In genomic region chr7:77738382-77738781, GRCh38 we compare ENCODE assay signal across 22 cellular contexts. TPM values are rescaled to one million over a fixed set of nuclear protein-coding genes. Genes with fewer than 3 reads are reported as not detected.
A peak's percentile ranks its signal among the peaks of the same experiment; 100 is the strongest.
DNase-seq lines count a peak whose midpoint lies in the region; ATAC-seq, FAIRE-seq and TF ChIP-seq lines count a peak whose summit lies in the region.
"Had no signal": no experiment of that assay in that cellular context is flagged by ENCODE, and none has a peak within 500 bp of the region (broad histone marks: within the 10 kb centered on the region; RNA-seq: fewer than 3 reads in every experiment).

No MANE protein-coding gene starts in this region.

- H4K91ac ChIP-seq in trophoblast cell (ENCODE audit: low read depth, low read length) = peak overlapping the region; percentile 24

- no peak overlapping the region for H4K8ac ChIP-seq in trophoblast cell (ENCODE audit: low read depth, low read length)

- H3K79me1 ChIP-seq in trophoblast cell (ENCODE audit: low read length) = peaks cover 2% of the 10 kb centered on the region

- no peak for ATAC-seq in HG02970 (IDR thresholded peaks at IDR 0.05; ENCODE audit: low FRiP score, unreplicated experiment)
- ATAC-seq: HCT116 had no signal

- H3K9me3 Mint-ChIP-seq in activated CD4-positive, alpha-beta T cell treated with anti-CD3 and anti-CD28 coated beads, Interleukin-2, amount 10 ng/mL, durations not matched to agents 24 days and 14 days = no peaks in the 10 kb centered on the region
- H3K9me3 Mint-ChIP-seq in HFFc6 = no peaks in the 10 kb centered on the region

- no peak overlapping the region for H2BK120ac ChIP-seq in trophoblast cell (ENCODE audit: insufficient read depth, low read length, poor library complexity)

- H2BK12ac ChIP-seq in trophoblast cell (ENCODE audit: low read length) = no peak overlapping the region

- DNase-seq in activated CD4-positive, alpha-beta T cell treated with anti-CD3 and anti-CD28 coated beads, Interleukin-2, amount 10 ng/mL, durations not matched to agents 24 days and 14 days = peak; percentile 35
- DNase-seq in activated CD4-positive, alpha-beta T cell treated with anti-CD3 and anti-CD28 coated beads for 48 hours = no peak
- DNase-seq in HFFc6 = no peak
- DNase-seq in endothelial cell of umbilical vein (ENCODE audit: low read depth, low spot score) = no peak
- peak in 1 of 2 donors; percentile 52 for DNase-seq in trophoblast cell
- DNase-seq in DMS53 (lab: John Stamatoyannopoulos, UW) = no peak
- no peak for DNase-seq in SW 1271 (lab: John Stamatoyannopoulos, UW)
- DNase-seq: DMS 273 treated with DMSO at 0.1 percent for 48 hours, DND-41, MM.1S, NCI-H1048, NCI-H1417 treated with DMSO at 0.1 percent for 48 hours, NCI-H187, NCI-H446, NCI-H526, RPMI8226, SHP77 had no signal

- H3K4me2 ChIP-seq in endothelial cell of umbilical vein (ENCODE audit: insufficient read depth, low read length) = no peak overlapping the region
- no peak overlapping the region for H3K4me2 ChIP-seq in trophoblast cell (ENCODE audit: low read length)

- no peak for TF ChIP-seq POLR2A in endothelial cell of umbilical vein (IDR thresholded peaks at IDR 0.05; ENCODE audit: low read depth, low read length)

- CTCF ChIA-PET in endothelial cell of umbilical vein (lab: Charles Lee) = no interaction called here

- no peak overlapping the region for H2BK5ac ChIP-seq in trophoblast cell (ENCODE audit: low read depth, low read length, poor library complexity)

- POLR2A ChIA-PET in endothelial cell of umbilical vein (lab: Charles Lee) = no interaction called here

- no peak overlapping the region for H2AK5ac ChIP-seq in trophoblast cell (ENCODE audit: low read length)

- H2AFZ ChIP-seq in endothelial cell of umbilical vein (ENCODE audit: low read depth, low read length) (no peak overlapping the region), trophoblast cell (ENCODE audit: insufficient read depth, low read length, poor library complexity) (no peak overlapping the region)

- intact Hi-C loops in activated CD4-positive, alpha-beta T cell treated with anti-CD3 and anti-CD28 coated beads, Interleukin-2, amount 10 ng/mL, durations not matched to agents 24 days and 14 days (cut with micrococcal nuclease) = no loop called here
- intact Hi-C loops in endothelial cell of umbilical vein (cut with micrococcal nuclease) = no loop called here

- H3K27ac Mint-ChIP-seq in activated CD4-positive, alpha-beta T cell treated with anti-CD3 and anti-CD28 coated beads, Interleukin-2, amount 10 ng/mL, durations not matched to agents 24 days and 14 days = no peak overlapping the region
- peak overlapping the region; percentile 89 for H3K27ac Mint-ChIP-seq in HFFc6
- H3K27ac Mint-ChIP-seq: B cell had no signal

- H3K36me3 Mint-ChIP-seq in activated CD4-positive, alpha-beta T cell treated with anti-CD3 and anti-CD28 coated beads, Interleukin-2, amount 10 ng/mL, durations not matched to agents 24 days and 14 days (ENCODE audit: low read depth) = peaks cover 28% of the 10 kb centered on the region
- peaks cover 4% of the 10 kb centered on the region for H3K36me3 Mint-ChIP-seq in HFFc6 (ENCODE audit: low read depth)

- TF ChIP-seq CTCF in HFFc6 (IDR thresholded peaks at IDR 0.05) (no peak), endothelial cell of umbilical vein (IDR thresholded peaks at IDR 0.05; ENCODE audit: extremely low read depth in 1 of 2, insufficient read depth in 1 of 2, low read depth in 1 of 2, low read length in 2 of 2) (no peak)

- H3K9ac ChIP-seq in endothelial cell of umbilical vein (replicated peaks; ENCODE audit: extremely low read depth, insufficient read depth, low read length) = no peak overlapping the region
- no peak overlapping the region for H3K9ac ChIP-seq in trophoblast cell (ENCODE audit: low read length)

- H3K4me3 Mint-ChIP-seq in activated CD4-positive, alpha-beta T cell treated with anti-CD3 and anti-CD28 coated beads, Interleukin-2, amount 10 ng/mL, durations not matched to agents 24 days and 14 days = no peak overlapping the region
- no peak overlapping the region for H3K4me3 Mint-ChIP-seq in HFFc6
- H3K4me3 Mint-ChIP-seq: B cell had no signal

- H3K4me3 ChIP-seq in endothelial cell of umbilical vein (replicated peaks in 1 of 3; ENCODE audit: insufficient read depth in 1 of 3, low read depth in 1 of 3, low read length in 3 of 3) (no peak overlapping the region), trophoblast cell (ENCODE audit: low read depth, low read length) (no peak overlapping the region)

- H3K23ac ChIP-seq in trophoblast cell (ENCODE audit: low read length) = no peak overlapping the region

- no peak overlapping the region for H3K4ac ChIP-seq in trophoblast cell (ENCODE audit: low read depth, low read length)

- peaks cover 24% of the 10 kb centered on the region for H3K4me1 ChIP-seq in endothelial cell of umbilical vein (ENCODE audit: control insufficient read depth, extremely low read depth, insufficient read depth, low read length)
- H3K4me1 ChIP-seq in trophoblast cell (ENCODE audit: control insufficient read depth in 1 of 2, insufficient read depth in 2 of 2, low read length in 2 of 2) = peaks cover 6 to 9% of the 10 kb centered on the region in 2 experiments

- peaks cover 18% of the 10 kb centered on the region for H3K79me2 ChIP-seq in endothelial cell of umbilical vein (ENCODE audit: control insufficient read depth, insufficient read depth, low read length)
- H3K79me2 ChIP-seq in trophoblast cell (ENCODE audit: control insufficient read depth, insufficient read depth, low read length, poor library complexity) = no peaks in the 10 kb centered on the region

- H3K14ac ChIP-seq in trophoblast cell (ENCODE audit: low read length) = no peak overlapping the region

- H3K27ac ChIP-seq in endothelial cell of umbilical vein (ENCODE audit: insufficient read depth, low read depth, low read length) (peak overlapping the region; percentile 26), trophoblast cell (ENCODE audit: low read depth, low read length) (no peak overlapping the region)

- H3K27me3 Mint-ChIP-seq in activated CD4-positive, alpha-beta T cell treated with anti-CD3 and anti-CD28 coated beads, Interleukin-2, amount 10 ng/mL, durations not matched to agents 24 days and 14 days = no peaks in the 10 kb centered on the region
- no peaks in the 10 kb centered on the region; the same call in 1 of the 2 replicates for H3K27me3 Mint-ChIP-seq in HFFc6 (ENCODE audit: insufficient read depth)
- H3K27me3 Mint-ChIP-seq: B cell had no signal

- no peak overlapping the region for H3K18ac ChIP-seq in trophoblast cell (ENCODE audit: low read length)

- dilution Hi-C loops in endothelial cell of umbilical vein (cut with MboI; ENCODE audit: extremely low pct_ligation_motif_present, low sequenced_read_pairs) = no loop called here

- peaks cover 2% of the 10 kb centered on the region for H3K4me1 Mint-ChIP-seq in activated CD4-positive, alpha-beta T cell treated with anti-CD3 and anti-CD28 coated beads, Interleukin-2, amount 10 ng/mL, durations not matched to agents 24 days and 14 days
- H3K4me1 Mint-ChIP-seq in HFFc6 (ENCODE audit: low read depth) = peaks cover 22% of the 10 kb centered on the region

- H4K20me1 ChIP-seq in endothelial cell of umbilical vein (replicated peaks; ENCODE audit: control insufficient read depth, extremely low read depth, insufficient read depth, low read length) = no peaks in the 10 kb centered on the region

- H3K9me3 ChIP-seq in endothelial cell of umbilical vein (replicated peaks; ENCODE audit: control insufficient read depth, insufficient read depth, low read length) (no peaks in the 10 kb centered on the region), trophoblast cell (ENCODE audit: insufficient read depth, low read depth, low read length) (no peaks in the 10 kb centered on the region)

- WGBS in trophoblast cell (ENCODE audit: extremely low coverage, insufficient coverage, insufficient read length) = no CpG with 5 or more reads among the region's 1 CpG

- H3K27me3 ChIP-seq in endothelial cell of umbilical vein (ENCODE audit: control insufficient read depth in 2 of 2, insufficient read depth in 2 of 2, low read length in 2 of 2) (no peaks in the 10 kb centered on the region), trophoblast cell (ENCODE audit: insufficient read depth, low read length) (no peaks in the 10 kb centered on the region)

- H3K36me3 ChIP-seq in endothelial cell of umbilical vein (ENCODE audit: control insufficient read depth in 2 of 2, extremely low read depth in 1 of 2, insufficient read depth in 2 of 2, low read length in 2 of 2) (no peaks in the 10 kb centered on the region), trophoblast cell (ENCODE audit: control insufficient read depth in 1 of 2, insufficient read depth in 2 of 2, low read length in 2 of 2) (no peaks in the 10 kb centered on the region)

- no TSS peak for BruUV-seq in endothelial cell of umbilical vein (replicated peaks; lab: Mats Ljungman, UMichigan)

- no peak overlapping the region for H4K12ac ChIP-seq in trophoblast cell (ENCODE audit: low read depth, low read length)

- H3K9me1 ChIP-seq in endothelial cell of umbilical vein (replicated peaks; ENCODE audit: control insufficient read depth, extremely low read depth, insufficient read depth, low read length) = no peaks in the 10 kb centered on the region

- no peak for FAIRE-seq in endothelial cell of umbilical vein (lab: Jason Lieb, UNC)
- FAIRE-seq: GM12891, H1 had no signal

RNA-seq across cellular contexts. Expression of gene RSBN1L, which starts 42.1 kb away (rescaled TPM):
- 26.3 and 31.3 TPM in 2 replicates for total RNA-seq in activated CD4-positive, alpha-beta T cell treated with anti-CD3 and anti-CD28 coated beads, Interleukin-2, amount 10 ng/mL, durations not matched to agents 24 days and 14 days
- 10 to 100 TPM; 11.2 to 14.0 (median 12.9) TPM for total RNA-seq in HFFc6 (2021; fragmentation: NEBNext Ultra II Directional; extraction: Animal tissue kit (Norgen Biotek cat#: 25700))
- total RNA-seq in endothelial cell of umbilical vein = 13.1 and 13.3 TPM in 2 replicates
- polyA plus RNA-seq in endothelial cell of umbilical vein = 3.0 and 3.4 TPM in 2 replicates
- 4.3 and 4.5 TPM in 2 replicates for polyA plus RNA-seq in endothelial cell of umbilical vein (2011; cell fraction: cytosol; rRNA removed)
- 7.1 and 9.2 TPM in 2 replicates for polyA plus RNA-seq in endothelial cell of umbilical vein (2011; cell fraction: nucleus; rRNA removed)
- polyA plus RNA-seq in endothelial cell of umbilical vein (2012) = 6.7 and 11.1 TPM in 2 replicates
- 8.3 and 10.1 TPM in 2 replicates for polyA minus RNA-seq in endothelial cell of umbilical vein
- polyA minus RNA-seq in endothelial cell of umbilical vein (2011; cell fraction: cytosol; rRNA and poly(A)+ RNA removed) = 16.0 TPM
- 9.2 and 12.3 TPM in 2 replicates for polyA minus RNA-seq in endothelial cell of umbilical vein (2011; cell fraction: nucleus; rRNA and poly(A)+ RNA removed)
- 10.3 and 10.7 TPM in 2 replicates for polyA plus RNA-seq in trophoblast cell (2013)

RNA-seq across cellular contexts. Expression of gene TMEM60, which starts 59.9 kb away (rescaled TPM):
- total RNA-seq in activated CD4-positive, alpha-beta T cell treated with anti-CD3 and anti-CD28 coated beads, Interleukin-2, amount 10 ng/mL, durations not matched to agents 24 days and 14 days = 9.7 and 10.3 TPM in 2 replicates
- total RNA-seq in HFFc6 (2021; fragmentation: NEBNext Ultra II Directional; extraction: Animal tissue kit (Norgen Biotek cat#: 25700)) = 10 to 100 TPM; 20.7 to 25.6 (median 23.7) TPM
- 15.0 and 15.8 TPM in 2 replicates for total RNA-seq in endothelial cell of umbilical vein
- polyA plus RNA-seq in endothelial cell of umbilical vein = 17.8 and 19.5 TPM in 2 replicates
- 20.1 and 21.2 TPM in 2 replicates for polyA plus RNA-seq in endothelial cell of umbilical vein (2011; cell fraction: cytosol; rRNA removed)
- polyA plus RNA-seq in endothelial cell of umbilical vein (2011; cell fraction: nucleus; rRNA removed) = 7.0 and 9.9 TPM in 2 replicates
- 18.2 and 21.3 TPM in 2 replicates for polyA plus RNA-seq in endothelial cell of umbilical vein (2012)
- polyA minus RNA-seq in endothelial cell of umbilical vein = 4.4 and 7.6 TPM in 2 replicates
- polyA minus RNA-seq in endothelial cell of umbilical vein (2011; cell fraction: cytosol; rRNA and poly(A)+ RNA removed) = 8.2 TPM
- 1.8 and 4.7 TPM in 2 replicates for polyA minus RNA-seq in endothelial cell of umbilical vein (2011; cell fraction: nucleus; rRNA and poly(A)+ RNA removed)
- polyA plus RNA-seq in trophoblast cell (2013) = 18.3 and 19.1 TPM in 2 replicates
